Comparison of ENCODE assay signal across 12 cellular contexts in genomic region chr9:132881826-132882225, GRCh38.
DNase-seq lines count a peak whose midpoint lies in the region; ATAC-seq and TF ChIP-seq lines count a peak whose summit lies in the region.
"Had no signal": no experiment of that assay in that cellular context is flagged by ENCODE, and none has a peak within 500 bp of the region (broad histone marks: within the 10 kb centered on the region; RNA-seq: fewer than 3 reads in every experiment).

No MANE protein-coding gene starts in this region.

- DNase-seq in ELR (ENCODE audit: low read depth) (peak; percentile 25), RPMI8226 (peak; percentile 36)
- DNase-seq in activated CD4-positive, alpha-beta T cell treated with anti-CD3 and anti-CD28 coated beads for 1 hour: no peak
- no peak for DNase-seq in stimulated activated CD4-positive, alpha-beta T cell treated with anti-CD3 and anti-CD28 coated beads, Interleukin-1b, Interleukin-23, amount 100 ng/mL, for 48 hours
- DNase-seq: BE2C, NCI-H1105, NCI-H187, SHP77 had no signal

- CTCF ChIA-PET in HEK293 (lab: Yijun Ruan, JAX): no interaction called here

- no peaks in the 10 kb centered on the region for H3K27me3 Mint-ChIP-seq in stimulated activated memory B cell treated with anti-CD40 and anti-IgM and Interleukin-4, amounts not matched to agents 10 μg/mL and 1 μg/mL and 100 μg/mL, for 72 hours

- no peaks in the 10 kb centered on the region for H3K4me1 ChIP-seq in HEK293 (ENCODE audit: control insufficient read depth, insufficient read depth, low read length)
- H3K4me1 ChIP-seq: BE2C had no signal

- peak overlapping the region; percentile 58 for H3K27ac Mint-ChIP-seq in stimulated activated memory B cell treated with anti-CD40 and anti-IgM and Interleukin-4, amounts not matched to agents 10 μg/mL and 1 μg/mL and 100 μg/mL, for 72 hours

- H3K4me1 Mint-ChIP-seq in stimulated activated memory B cell treated with anti-CD40 and anti-IgM and Interleukin-4, amounts not matched to agents 10 μg/mL and 1 μg/mL and 100 μg/mL, for 72 hours: peaks cover 39% of the 10 kb centered on the region

- H3K9me3 Mint-ChIP-seq in stimulated activated memory B cell treated with anti-CD40 and anti-IgM and Interleukin-4, amounts not matched to agents 10 μg/mL and 1 μg/mL and 100 μg/mL, for 72 hours: no peaks in the 10 kb centered on the region
- H3K9me3 Mint-ChIP-seq: T-helper 1 cell treated with Interleukin-12 subunit alpha and Interleukin-12 subunit beta and Interleukin-4 antibody, amounts not matched to agents 30 μg/mL and 1 μg/mL, for 36 hours had no signal

- no peaks in the 10 kb centered on the region for H3K9me3 ChIP-seq in HEK293 (ENCODE audit: control insufficient read depth, insufficient read depth, low read depth, low read length)
- H3K9me3 ChIP-seq: BE2C had no signal

- no peak overlapping the region for H3K4me3 Mint-ChIP-seq in stimulated activated memory B cell treated with anti-CD40 and anti-IgM and Interleukin-4, amounts not matched to agents 10 μg/mL and 1 μg/mL and 100 μg/mL, for 72 hours
- H3K4me3 Mint-ChIP-seq: T-helper 1 cell treated with Interleukin-12 subunit alpha and Interleukin-12 subunit beta and Interleukin-4 antibody, amounts not matched to agents 30 μg/mL and 1 μg/mL, for 36 hours had no signal

- H3K4me3 ChIP-seq in HEK293 (ENCODE audit: low read depth, low read length): no peak overlapping the region

- H3K36me3 ChIP-seq in HEK293 (ENCODE audit: control insufficient read depth in 2 of 2, insufficient read depth in 1 of 2, low read length in 2 of 2): no peaks in the 10 kb centered on the region
- H3K36me3 ChIP-seq: BE2C had no signal

- no peaks in the 10 kb centered on the region for H3K36me3 Mint-ChIP-seq in stimulated activated memory B cell treated with anti-CD40 and anti-IgM and Interleukin-4, amounts not matched to agents 10 μg/mL and 1 μg/mL and 100 μg/mL, for 72 hours

- POLR2A ChIA-PET in HEK293 (lab: Yijun Ruan, JAX): no interaction called here

- no peak for ATAC-seq in stimulated activated memory B cell treated with anti-CD40 and anti-IgM and Interleukin-4, amounts not matched to agents 10 μg/mL and 1 μg/mL and 100 μg/mL, for 72 hours
- no peak for ATAC-seq in GM21723 (IDR thresholded peaks at IDR 0.05; ENCODE audit: unreplicated experiment)

- TF ChIP-seq CTCF in HEK293 (tag by site-specific recombination; IDR thresholded peaks at IDR 0.05): no peak

- H3K27ac ChIP-seq in HEK293 (ENCODE audit: extremely low read depth, low read depth, low read length): no peak overlapping the region

TF ChIP-seq in HEK293, 187 proteins besides CTCF, POLR2A, EP300 and RAD21:
- TF ChIP-seq ZNF76 (tag by site-specific recombination; IDR thresholded peaks at IDR 0.05; ENCODE audit: borderline replicate concordance, low read depth) (no peak), PRDM4 (tag by site-specific recombination; IDR thresholded peaks at IDR 0.05) (no peak), ZIC2 (tag by site-specific recombination; IDR thresholded peaks at IDR 0.05) (0 out of 2 replicates have a peak, but pooled peaks have one; percentile 12), OSR2 (tag by site-specific recombination; IDR thresholded peaks at IDR 0.05) (no peak), MYNN (tag by site-specific recombination; IDR thresholded peaks at IDR 0.05; ENCODE audit: borderline replicate concordance) (no peak), ZNF830 (tag by site-specific recombination; IDR thresholded peaks at IDR 0.05; ENCODE audit: low read depth) (no peak)

Comparison
In these comparisons a context has a peak if more than half of its experiments do, and no peak if none do; other contexts are left out.
1. DNase-seq: peak in ELR (single experiment) and RPMI8226 (single experiment); none in activated CD4-positive, alpha-beta T cell treated with anti-CD3 and anti-CD28 coated beads for 1 hour (single experiment) and stimulated activated CD4-positive, alpha-beta T cell treated with anti-CD3 and anti-CD28 coated beads, Interleukin-1b, Interleukin-23, amount 100 ng/mL, for 48 hours (single experiment).